In the genomic region with DNA sequence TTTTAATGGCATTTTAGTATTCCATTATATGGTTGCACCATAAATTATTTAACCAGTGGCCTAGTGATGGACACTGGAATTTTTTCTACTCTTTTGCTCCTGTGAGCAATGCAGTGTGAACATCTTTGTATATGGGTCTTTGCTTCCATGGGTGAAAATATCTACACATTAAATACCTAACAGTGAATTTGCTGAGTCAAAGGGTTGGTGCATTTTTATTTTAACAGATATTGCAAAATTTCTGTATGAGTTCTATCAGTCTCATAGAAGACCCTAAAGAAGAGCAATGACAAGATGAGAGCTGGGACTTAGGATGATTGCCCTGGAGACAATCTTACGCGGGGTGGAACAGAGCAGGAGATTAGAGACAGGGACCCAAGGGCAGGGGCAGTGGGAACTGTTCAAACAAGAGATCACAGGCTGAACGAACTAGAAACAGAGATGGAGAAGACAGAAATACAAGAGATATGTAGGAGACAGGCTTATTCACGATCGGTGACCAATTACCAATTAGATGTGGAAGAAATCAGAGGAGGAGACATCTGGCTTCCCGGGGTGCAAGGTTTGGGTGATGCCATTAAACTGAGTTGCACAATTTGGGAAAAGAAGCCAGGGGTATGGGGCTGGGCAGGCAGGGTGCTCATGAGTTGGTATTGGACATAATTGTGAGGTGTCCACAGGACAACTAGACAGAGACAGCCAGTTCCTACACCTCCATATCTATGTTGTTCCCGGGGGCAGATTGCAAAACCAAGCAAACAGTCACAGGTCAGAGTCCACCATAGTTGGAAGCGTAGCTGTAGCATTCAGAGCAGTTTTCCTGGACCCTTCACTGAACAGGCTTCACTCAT, we compare ENCODE assay signal across 1 cellular context.
TF ChIP-seq lines count a peak whose summit lies in the region.

No MANE protein-coding gene starts in this region.

TF ChIP-seq in HepG2, 621 proteins besides CTCF, POLR2A, EP300 and RAD21 (continued from another document and continues in another):
- TF ChIP-seq FOXP4 (CRISPR knock-in tag; IDR thresholded peaks at IDR 0.05): peak; percentile 97
- TF ChIP-seq GRHL1 (CRISPR knock-in tag; conservative IDR thresholded peaks at IDR 0.05): no peak
- peak; percentile 48; the same call in 1 of the 2 replicates for TF ChIP-seq ZBTB7A (CRISPR knock-in tag; IDR thresholded peaks at IDR 0.05)
- TF ChIP-seq ZNF800 (CRISPR knock-in tag; IDR thresholded peaks at IDR 0.05): peak; percentile 36; the same call in 1 of the 2 replicates
- TF ChIP-seq, protein P1, sequence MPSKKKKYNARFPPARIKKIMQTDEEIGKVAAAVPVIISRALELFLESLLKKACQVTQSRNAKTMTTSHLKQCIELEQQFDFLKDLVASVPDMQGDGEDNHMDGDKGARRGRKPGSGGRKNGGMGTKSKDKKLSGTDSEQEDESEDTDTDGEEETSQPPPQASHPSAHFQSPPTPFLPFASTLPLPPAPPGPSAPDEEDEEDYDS (CRISPR knock-in tag; IDR thresholded peaks at IDR 0.05): peak; percentile 80; the same call in 1 of the 2 replicates
- peak; percentile 98 for TF ChIP-seq IRF2 (CRISPR knock-in tag; IDR thresholded peaks at IDR 0.05)
- TF ChIP-seq GATAD1 (CRISPR knock-in tag; IDR thresholded peaks at IDR 0.05): peak; percentile 77
- TF ChIP-seq ZNF777 (CRISPR knock-in tag; IDR thresholded peaks at IDR 0.05): no peak
- TF ChIP-seq SIX1 (CRISPR knock-in tag; IDR thresholded peaks at IDR 0.05; ENCODE audit: borderline replicate concordance): peak; percentile 90
- TF ChIP-seq IKZF4 (CRISPR knock-in tag; IDR thresholded peaks at IDR 0.05; ENCODE audit: borderline replicate concordance, low read depth, not compliant biosample characterization): no peak
- TF ChIP-seq USF2 (IDR thresholded peaks at IDR 0.05; ENCODE audit: low read depth, low read length): no peak
- TF ChIP-seq USF2 (CRISPR knock-in tag; IDR thresholded peaks at IDR 0.05; ENCODE audit: borderline replicate concordance): peak; percentile 42; the same call in 1 of the 2 replicates
- TF ChIP-seq TOPORS (CRISPR knock-in tag; IDR thresholded peaks at IDR 0.05): peak; percentile 32
- peak; percentile 92 for TF ChIP-seq PITX1 (CRISPR knock-in tag; IDR thresholded peaks at IDR 0.05)
- peak; percentile 90; the same call in 1 of the 2 replicates for TF ChIP-seq ZNF556 (CRISPR knock-in tag; IDR thresholded peaks at IDR 0.05; ENCODE audit: borderline replicate concordance)
- TF ChIP-seq, protein P2, sequence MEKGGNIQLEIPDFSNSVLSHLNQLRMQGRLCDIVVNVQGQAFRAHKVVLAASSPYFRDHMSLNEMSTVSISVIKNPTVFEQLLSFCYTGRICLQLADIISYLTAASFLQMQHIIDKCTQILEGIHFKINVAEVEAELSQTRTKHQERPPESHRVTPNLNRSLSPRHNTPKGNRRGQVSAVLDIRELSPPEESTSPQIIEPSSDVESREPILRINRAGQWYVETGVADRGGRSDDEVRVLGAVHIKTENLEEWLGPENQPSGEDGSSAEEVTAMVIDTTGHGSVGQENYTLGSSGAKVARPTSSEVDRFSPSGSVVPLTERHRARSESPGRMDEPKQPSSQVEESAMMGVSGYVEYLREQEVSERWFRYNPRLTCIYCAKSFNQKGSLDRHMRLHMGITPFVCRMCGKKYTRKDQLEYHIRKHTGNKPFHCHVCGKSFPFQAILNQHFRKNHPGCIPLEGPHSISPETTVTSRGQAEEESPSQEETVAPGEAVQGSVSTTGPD (CRISPR knock-in tag; IDR thresholded peaks at IDR 0.05): no peak
- TF ChIP-seq ZNF484 (CRISPR knock-in tag; IDR thresholded peaks at IDR 0.05; ENCODE audit: borderline replicate concordance, low read depth): no peak
- TF ChIP-seq SNAPC5 (CRISPR knock-in tag; IDR thresholded peaks at IDR 0.05; ENCODE audit: borderline replicate concordance): no peak
- TF ChIP-seq ESRRA (CRISPR knock-in tag; IDR thresholded peaks at IDR 0.05; ENCODE audit: low read depth): peak; percentile 96
- no peak; the same call in 1 of the 2 replicates for TF ChIP-seq FUBP1 (CRISPR knock-in tag; IDR thresholded peaks at IDR 0.05; ENCODE audit: borderline replicate concordance)
- TF ChIP-seq, protein P3, sequence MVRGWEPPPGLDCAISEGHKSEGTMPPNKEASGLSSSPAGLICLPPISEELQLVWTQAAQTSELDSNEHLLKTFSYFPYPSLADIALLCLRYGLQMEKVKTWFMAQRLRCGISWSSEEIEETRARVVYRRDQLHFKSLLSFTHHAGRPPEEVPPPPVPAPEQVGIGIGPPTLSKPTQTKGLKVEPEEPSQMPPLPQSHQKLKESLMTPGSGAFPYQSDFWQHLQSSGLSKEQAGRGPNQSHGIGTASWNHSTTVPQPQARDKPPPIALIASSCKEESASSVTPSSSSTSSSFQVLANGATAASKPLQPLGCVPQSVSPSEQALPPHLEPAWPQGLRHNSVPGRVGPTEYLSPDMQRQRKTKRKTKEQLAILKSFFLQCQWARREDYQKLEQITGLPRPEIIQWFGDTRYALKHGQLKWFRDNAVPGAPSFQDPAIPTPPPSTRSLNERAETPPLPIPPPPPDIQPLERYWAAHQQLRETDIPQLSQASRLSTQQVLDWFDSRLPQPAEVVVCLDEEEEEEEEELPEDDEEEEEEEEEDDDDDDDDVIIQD (CRISPR knock-in tag; IDR thresholded peaks at IDR 0.05; ENCODE audit: low read depth): peak; percentile 93
- TF ChIP-seq, protein P4, sequence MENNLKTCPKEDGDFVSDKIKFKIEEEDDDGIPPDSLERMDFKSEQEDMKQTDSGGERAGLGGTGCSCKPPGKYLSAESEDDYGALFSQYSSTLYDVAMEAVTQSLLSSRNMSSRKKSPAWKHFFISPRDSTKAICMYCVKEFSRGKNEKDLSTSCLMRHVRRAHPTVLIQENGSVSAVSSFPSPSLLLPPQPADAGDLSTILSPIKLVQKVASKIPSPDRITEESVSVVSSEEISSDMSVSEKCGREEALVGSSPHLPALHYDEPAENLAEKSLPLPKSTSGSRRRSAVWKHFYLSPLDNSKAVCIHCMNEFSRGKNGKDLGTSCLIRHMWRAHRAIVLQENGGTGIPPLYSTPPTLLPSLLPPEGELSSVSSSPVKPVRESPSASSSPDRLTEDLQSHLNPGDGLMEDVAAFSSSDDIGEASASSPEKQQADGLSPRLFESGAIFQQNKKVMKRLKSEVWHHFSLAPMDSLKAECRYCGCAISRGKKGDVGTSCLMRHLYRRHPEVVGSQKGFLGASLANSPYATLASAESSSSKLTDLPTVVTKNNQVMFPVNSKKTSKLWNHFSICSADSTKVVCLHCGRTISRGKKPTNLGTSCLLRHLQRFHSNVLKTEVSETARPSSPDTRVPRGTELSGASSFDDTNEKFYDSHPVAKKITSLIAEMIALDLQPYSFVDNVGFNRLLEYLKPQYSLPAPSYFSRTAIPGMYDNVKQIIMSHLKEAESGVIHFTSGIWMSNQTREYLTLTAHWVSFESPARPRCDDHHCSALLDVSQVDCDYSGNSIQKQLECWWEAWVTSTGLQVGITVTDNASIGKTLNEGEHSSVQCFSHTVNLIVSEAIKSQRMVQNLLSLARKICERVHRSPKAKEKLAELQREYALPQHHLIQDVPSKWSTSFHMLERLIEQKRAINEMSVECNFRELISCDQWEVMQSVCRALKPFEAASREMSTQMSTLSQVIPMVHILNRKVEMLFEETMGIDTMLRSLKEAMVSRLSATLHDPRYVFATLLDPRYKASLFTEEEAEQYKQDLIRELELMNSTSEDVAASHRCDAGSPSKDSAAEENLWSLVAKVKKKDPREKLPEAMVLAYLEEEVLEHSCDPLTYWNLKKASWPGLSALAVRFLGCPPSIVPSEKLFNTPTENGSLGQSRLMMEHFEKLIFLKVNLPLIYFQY (CRISPR knock-in tag; IDR thresholded peaks at IDR 0.05; ENCODE audit: borderline replicate concordance): peak; percentile 75; the same call in 1 of the 2 replicates
- no peak for TF ChIP-seq ZNF275 (CRISPR knock-in tag; IDR thresholded peaks at IDR 0.05; ENCODE audit: borderline replicate concordance)
